ENCODE assay signal across 1 cellular context in genomic region chr19:12611361-12611699, GRCh38.
TF ChIP-seq lines count a peak whose summit lies in the region.

No MANE protein-coding gene starts in this region.

TF ChIP-seq in HEK293T, 16 proteins besides CTCF, POLR2A, EP300 and RAD21 (continued from another document):
- no peak for TF ChIP-seq PKNOX1 (IDR thresholded peaks at IDR 0.05)
